Comparison of ENCODE assay signal across 8 cellular contexts in the genomic region with DNA sequence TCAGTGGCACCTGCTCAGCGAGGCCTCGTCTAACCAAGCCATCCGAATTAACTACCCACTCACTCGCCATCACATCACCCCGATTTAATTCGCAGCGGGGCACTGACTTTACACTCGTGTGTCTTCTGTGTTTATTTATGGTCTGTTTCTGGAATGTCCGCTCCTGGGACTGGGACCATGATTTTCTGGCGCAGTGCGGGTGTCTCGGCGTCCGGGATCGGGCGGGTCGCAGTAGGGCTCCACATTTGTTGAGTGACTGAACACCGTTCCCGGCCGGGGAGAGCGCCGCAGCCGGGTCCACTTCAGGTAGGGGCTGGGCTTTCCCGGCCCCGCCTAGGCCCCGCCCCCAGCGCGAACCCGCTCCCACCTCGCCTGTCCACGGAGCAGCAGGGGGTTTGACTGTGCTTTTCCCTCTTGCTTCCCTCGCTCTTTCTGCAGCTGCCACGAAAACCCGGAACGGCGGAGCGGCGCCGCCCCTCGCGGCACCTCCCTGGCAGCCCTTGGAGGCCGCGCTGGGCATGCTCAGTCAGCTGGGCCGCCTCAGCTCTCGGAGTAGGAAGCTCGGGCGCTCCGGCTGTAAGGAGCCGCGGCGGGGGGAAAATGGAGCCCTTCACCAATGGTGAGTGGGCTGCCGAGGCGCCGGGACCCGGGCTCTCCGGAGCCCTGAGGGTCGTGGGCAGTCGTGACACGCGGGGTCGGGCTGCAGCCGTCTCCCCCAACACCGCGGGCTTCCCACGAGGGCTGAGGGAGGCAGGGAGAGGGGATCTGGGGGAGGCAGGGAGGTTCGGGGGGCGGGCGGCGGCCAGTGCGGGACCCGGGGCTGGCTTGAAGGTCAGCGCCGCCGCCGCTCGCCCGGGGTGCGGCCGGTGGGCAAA. TPM values are rescaled to one million over a fixed set of nuclear protein-coding genes. Genes with fewer than 3 reads are reported as not detected.
DNase-seq lines count a peak whose midpoint lies in the region; ATAC-seq and FAIRE-seq lines count a peak whose summit lies in the region.

A gene (plus strand): TSS at position 525 of the 875 bp plus-strand sequence. CDS start 76 bp downstream, at position 601.

- CTCF ChIA-PET in activated CD8-positive, alpha-beta memory T cell treated with anti-CD3 and anti-CD28 coated beads, Interleukin-2, amount 10 ng/mL, durations not matched to agents 7 days and 5 days (lab: Charles Lee), result interaction anchor here (1.0 to 1.6 kb wide), 9 partner anchors 24 to 226 kb away, joined by 3 to 6 read pairs (median 4); a partner anchor contains a TSS

- peak within 1 kb of the TSS; percentile 100 for H3K27ac Mint-ChIP-seq in activated CD8-positive, alpha-beta memory T cell treated with anti-CD3 and anti-CD28 coated beads, Interleukin-2, amount 10 ng/mL, durations not matched to agents 7 days and 5 days

- H2BK120ac ChIP-seq in mesendoderm (ENCODE audit: low read depth, low read length), result no peak within 1 kb of the TSS

- no peak within 1 kb of the TSS for H3K4ac ChIP-seq in mesendoderm (ENCODE audit: low read depth, low read length)

- peak within 1 kb of the TSS; percentile 89 for H3K56ac ChIP-seq in mesendoderm (ENCODE audit: low read length)

- no CpG with 5 or more reads among the region's 79 CpGs for WGBS in mesendoderm (ENCODE audit: extremely low coverage, insufficient coverage, low lambda C conversion rate)

- H3K23ac ChIP-seq in mesendoderm (ENCODE audit: low read length), result no peak within 1 kb of the TSS

- no peak within 1 kb of the TSS for H2AK5ac ChIP-seq in mesendoderm (ENCODE audit: low read length)

- peaks cover 25% of the 10 kb centered on the region for H3K4me1 ChIP-seq in endocrine pancreas (ENCODE audit: control insufficient read depth, insufficient read depth, low read length)
- H3K4me1 ChIP-seq in mesendoderm (ENCODE audit: control insufficient read depth, low read depth, low read length), result peaks cover 9% of the 10 kb centered on the region

- H3K4me3 ChIP-seq in endocrine pancreas (ENCODE audit: control insufficient read depth, insufficient read depth, low read length) (peak within 1 kb of the TSS; percentile 79), mesendoderm (ENCODE audit: low read length) (peak within 1 kb of the TSS; percentile 62)

- H3K27ac ChIP-seq in mesendoderm (ENCODE audit: low read depth, low read length), result peak within 1 kb of the TSS; percentile 92

- H3K36me3 Mint-ChIP-seq in activated CD8-positive, alpha-beta memory T cell treated with anti-CD3 and anti-CD28 coated beads, Interleukin-2, amount 10 ng/mL, durations not matched to agents 7 days and 5 days, result peaks cover 27% of the 10 kb centered on the region

- H3K4me1 Mint-ChIP-seq in activated CD8-positive, alpha-beta memory T cell treated with anti-CD3 and anti-CD28 coated beads, Interleukin-2, amount 10 ng/mL, durations not matched to agents 7 days and 5 days, result peaks cover 44% of the 10 kb centered on the region

- H3K27me3 ChIP-seq in endocrine pancreas (ENCODE audit: control insufficient read depth, insufficient read depth, low read length), result no peaks in the 10 kb centered on the region
- no peaks in the 10 kb centered on the region for H3K27me3 ChIP-seq in mesendoderm (ENCODE audit: insufficient read depth, low read length, poor library complexity)

- peak within 1 kb of the TSS; percentile 88 for H3K4me2 ChIP-seq in mesendoderm (ENCODE audit: low read length)

- no peaks in the 10 kb centered on the region for H3K9me3 Mint-ChIP-seq in activated CD8-positive, alpha-beta memory T cell treated with anti-CD3 and anti-CD28 coated beads, Interleukin-2, amount 10 ng/mL, durations not matched to agents 7 days and 5 days (ENCODE audit: low read depth)

- FAIRE-seq in HTR-8/SVneo (lab: Jason Lieb, UNC), result peak; percentile 81

- no peak within 1 kb of the TSS for H2BK15ac ChIP-seq in mesendoderm (replicated peaks; ENCODE audit: low read depth)

- H3K36me3 ChIP-seq in endocrine pancreas (ENCODE audit: control insufficient read depth, insufficient read depth, low read length), result no peaks in the 10 kb centered on the region
- no peaks in the 10 kb centered on the region for H3K36me3 ChIP-seq in mesendoderm (ENCODE audit: control insufficient read depth, insufficient read depth, low read length)

- no peaks in the 10 kb centered on the region for H3K79me2 ChIP-seq in mesendoderm (ENCODE audit: control insufficient read depth, insufficient read depth, low read length)

- H3K27me3 Mint-ChIP-seq in activated CD8-positive, alpha-beta memory T cell treated with anti-CD3 and anti-CD28 coated beads, Interleukin-2, amount 10 ng/mL, durations not matched to agents 7 days and 5 days, result no peaks in the 10 kb centered on the region

- H3K9ac ChIP-seq in endocrine pancreas (ENCODE audit: control insufficient read depth, insufficient read depth, low read length) (peak within 1 kb of the TSS; percentile 96), mesendoderm (ENCODE audit: low read length) (peak within 1 kb of the TSS; percentile 79)

- H3K4me3 Mint-ChIP-seq in activated CD8-positive, alpha-beta memory T cell treated with anti-CD3 and anti-CD28 coated beads, Interleukin-2, amount 10 ng/mL, durations not matched to agents 7 days and 5 days, result peak within 1 kb of the TSS; percentile 86

- H4K5ac ChIP-seq in mesendoderm (ENCODE audit: low read length), result no peak within 1 kb of the TSS

- H2BK5ac ChIP-seq in mesendoderm (ENCODE audit: low read length), result peak within 1 kb of the TSS; percentile 56

- H3K18ac ChIP-seq in mesendoderm (ENCODE audit: low read length), result peak within 1 kb of the TSS; percentile 78

- no peak within 1 kb of the TSS for H4K8ac ChIP-seq in mesendoderm (ENCODE audit: low read depth, low read length)

- no peaks in the 10 kb centered on the region for H3K79me1 ChIP-seq in mesendoderm (ENCODE audit: low read length)

- H3K9me3 ChIP-seq in endocrine pancreas (ENCODE audit: control insufficient read depth, low read length), result no peaks in the 10 kb centered on the region

- ATAC-seq in GM21367 (IDR thresholded peaks at IDR 0.05; ENCODE audit: unreplicated experiment), result peak; percentile 40
- peak; percentile 67 for ATAC-seq in activated CD8-positive, alpha-beta memory T cell treated with anti-CD3 and anti-CD28 coated beads, Interleukin-2, amount 10 ng/mL, durations not matched to agents 7 days and 5 days

- DNase-seq in COLO668 (lab: John Stamatoyannopoulos, UW; ENCODE audit: unreplicated experiment) (peak; percentile 94), HTR-8/SVneo (ENCODE audit: insufficient read length, low spot score) (peak; percentile 94), NOMO-1 treated with dmso at 0.1 percent for 144 hours (lab: John Stamatoyannopoulos, UW; ENCODE audit: unreplicated experiment) (peak; percentile 96), mesendoderm (peak; percentile 98)
- DNase-seq in activated CD8-positive, alpha-beta memory T cell treated with anti-CD3 and anti-CD28 coated beads, Interleukin-2, amount 10 ng/mL, durations not matched to agents 7 days and 5 days, result peak; percentile 97
- DNase-seq in stimulated activated CD8-positive, alpha-beta memory T cell treated with anti-CD3 and anti-CD28 coated beads, Interleukin-15, amount 100 ng/mL, for 1 hour (ENCODE audit: low read depth), result peak; percentile 85

RNA-seq across cellular contexts. Expression of the gene that starts here (rescaled TPM):
- total RNA-seq in activated CD8-positive, alpha-beta memory T cell treated with anti-CD3 and anti-CD28 coated beads, Interleukin-2, amount 10 ng/mL, durations not matched to agents 7 days and 5 days, result 10 to 100 TPM; 67.4 to 80.4 TPM
- 0.79 TPM for polyA plus RNA-seq in mesendoderm (2013, experiment 1 of 2)
- 0.71 TPM for polyA plus RNA-seq in mesendoderm (2013, experiment 2 of 2)

Comparison
In these comparisons a context has a peak if more than half of its experiments do, and no peak if none do; other contexts are left out.
1. Peak in every context shown above with its lines: DNase-seq, ATAC-seq, H3K4me3 ChIP-seq and H3K27ac ChIP-seq.